8 cellular contexts compared by ENCODE assay signal in genomic region chr12:31118831-31119530, GRCh38. TPM values are rescaled to one million over a fixed set of nuclear protein-coding genes. Genes with fewer than 3 reads are reported as not detected.
DNase-seq lines count a peak whose midpoint lies in the region; ATAC-seq and TF ChIP-seq lines count a peak whose summit lies in the region.

No MANE protein-coding gene starts in this region.

- H2AFZ ChIP-seq in OCI-LY3 (ENCODE audit: low read depth, low read length): peak overlapping the region; percentile 72

- DNase-seq in ELF-1 (ENCODE audit: low read depth, low spot score) (peak; percentile 77), coronary artery (ENCODE audit: low spot score) (no peak)
- no peak for DNase-seq in natural killer cell treated with Interleukin-12 subunit alpha and Interleukin-12 subunit beta and Interleukin-15 and Interleukin-18, amount 100 ng/mL, for 72 hours (ENCODE audit: low spot score)

- peak overlapping the region; percentile 72 for H3K4me3 Mint-ChIP-seq in natural killer cell treated with Interleukin-12 subunit alpha and Interleukin-12 subunit beta and Interleukin-15 and Interleukin-18, amount 100 ng/mL, for 72 hours

- H3K36me3 ChIP-seq in OCI-LY3 (replicated peaks; ENCODE audit: low read depth, low read length): no peaks in the 10 kb centered on the region

- H3K36me3 Mint-ChIP-seq in natural killer cell treated with Interleukin-12 subunit alpha and Interleukin-12 subunit beta and Interleukin-15 and Interleukin-18, amount 100 ng/mL, for 72 hours: no peaks in the 10 kb centered on the region

- peak overlapping the region; percentile 98 for H3K4me2 ChIP-seq in OCI-LY3 (ENCODE audit: low read length)

- ATAC-seq in HG03378 (IDR thresholded peaks at IDR 0.05; ENCODE audit: unreplicated experiment) (peak; percentile 65), GM18870 (IDR thresholded peaks at IDR 0.05; ENCODE audit: unreplicated experiment) (no peak), GM18520 (IDR thresholded peaks at IDR 0.05; ENCODE audit: unreplicated experiment) (no peak), GM19455 (IDR thresholded peaks at IDR 0.05; ENCODE audit: unreplicated experiment) (no peak)
- ATAC-seq in natural killer cell treated with Interleukin-12 subunit alpha and Interleukin-12 subunit beta and Interleukin-15 and Interleukin-18, amount 100 ng/mL, for 72 hours: peak; percentile 66 to 75

- 0 out of 2 replicates have a peak, but pooled peaks cover 3% of the 10 kb centered on the region for H3K4me1 ChIP-seq in OCI-LY3 (ENCODE audit: low read length)

- H3K27ac Mint-ChIP-seq in natural killer cell treated with Interleukin-12 subunit alpha and Interleukin-12 subunit beta and Interleukin-15 and Interleukin-18, amount 100 ng/mL, for 72 hours: no peak overlapping the region

- H3K9ac ChIP-seq in OCI-LY3 (ENCODE audit: low read length): peak overlapping the region; percentile 79

- no peak overlapping the region for H3K27ac ChIP-seq in OCI-LY3 (ENCODE audit: low read length)
- H3K27ac ChIP-seq in coronary artery: no peak overlapping the region

- no peaks in the 10 kb centered on the region for H4K20me1 ChIP-seq in OCI-LY3 (ENCODE audit: insufficient read depth, low read length)

- peaks cover 0 to 5% of the 10 kb centered on the region in 2 donors for H3K27me3 Mint-ChIP-seq in natural killer cell treated with Interleukin-12 subunit alpha and Interleukin-12 subunit beta and Interleukin-15 and Interleukin-18, amount 100 ng/mL, for 72 hours

- TF ChIP-seq CTCF in OCI-LY3 (IDR thresholded peaks at IDR 0.05; ENCODE audit: low read depth, low read length) (no peak), coronary artery (IDR thresholded peaks at IDR 0.05) (no peak)

- H3K4me3 ChIP-seq in OCI-LY3 (ENCODE audit: low read length) (peak overlapping the region; percentile 93), coronary artery (peak overlapping the region; percentile 71)

- no peaks in the 10 kb centered on the region for H3K9me3 Mint-ChIP-seq in natural killer cell treated with Interleukin-12 subunit alpha and Interleukin-12 subunit beta and Interleukin-15 and Interleukin-18, amount 100 ng/mL, for 72 hours

- H3K79me2 ChIP-seq in OCI-LY3 (ENCODE audit: low read length): no peaks in the 10 kb centered on the region

- H3K27me3 ChIP-seq in OCI-LY3 (ENCODE audit: low read depth, low read length): no peaks in the 10 kb centered on the region

- H3K9me3 ChIP-seq in OCI-LY3 (ENCODE audit: insufficient read depth, low read length): no peaks in the 10 kb centered on the region

- peaks cover 0 to 7% of the 10 kb centered on the region in 2 donors for H3K4me1 Mint-ChIP-seq in natural killer cell treated with Interleukin-12 subunit alpha and Interleukin-12 subunit beta and Interleukin-15 and Interleukin-18, amount 100 ng/mL, for 72 hours (ENCODE audit: low read depth in 2 of 2)

RNA-seq across cellular contexts. Expression of gene DDX11, which starts 45.3 kb away (rescaled TPM):
- 100 to 1,000 TPM; 102 to 257 TPM for total RNA-seq in natural killer cell treated with Interleukin-12 subunit alpha and Interleukin-12 subunit beta and Interleukin-15 and Interleukin-18, amount 100 ng/mL, for 72 hours

Comparison
In these comparisons a context has a peak if more than half of its experiments do, and no peak if none do; other contexts are left out.
1. ATAC-seq: peak in HG03378 (single experiment) and natural killer cell treated with Interleukin-12 subunit alpha and Interleukin-12 subunit beta and Interleukin-15 and Interleukin-18, amount 100 ng/mL, for 72 hours (2 of 2); none in GM18870 (single experiment), GM18520 (single experiment) and GM19455 (single experiment).